Comparison of ENCODE assay signal across 31 cellular contexts in genomic region chr6:9518433-9518832, GRCh38.
"Had no signal": no experiment of that assay in that cellular context is flagged by ENCODE, and none has a peak within 500 bp of the region (broad histone marks: within the 10 kb centered on the region; RNA-seq: fewer than 3 reads in every experiment).

No MANE protein-coding gene starts in this region.

- H3K4me3 ChIP-seq: ascending aorta, coronary artery, dorsolateral prefrontal cortex, esophagus muscularis mucosa had no signal

- H3K36me3 ChIP-seq: ascending aorta, esophagus muscularis mucosa had no signal

- H3K9me3 Mint-ChIP-seq: activated CD4-positive, alpha-beta T cell treated with anti-CD3 and anti-CD28 coated beads, Interleukin-2, amount 10 ng/mL, durations not matched to agents 24 days and 14 days; activated naive CD8-positive, alpha-beta T cell treated with anti-CD3 and anti-CD28 coated beads, Interleukin-2, amount 10 ng/mL, durations not matched to agents 7 days and 5 days; activated T-helper 1 cell treated with anti-CD3 and anti-CD28 coated beads, Interleukin-12 subunit alpha, Interleukin-12 subunit beta, Interleukin-2, Interleukin-4 antibody, amounts not matched to agents 30 ng/mL and 10 ng/mL and 1 ng/mL, durations not matched to agents 14 hours and 24 hours and 36 hours; dendritic cell treated with granulocyte-macrophage colony-stimulating factor and Interleukin-4, amounts not matched to agents 40 ng/mL and 50 ng/mL, for 4 days; endodermal cell had no signal

- FAIRE-seq: bronchial epithelial cell had no signal

- ATAC-seq: activated CD4-positive, alpha-beta T cell treated with anti-CD3 and anti-CD28 coated beads for 36 hours; activated CD8-positive, alpha-beta memory T cell treated with anti-CD3 and anti-CD28 coated beads, Interleukin-2, amount 10 ng/mL, durations not matched to agents 7 days and 5 days; activated CD8-positive, alpha-beta T cell treated with anti-CD3 and anti-CD28 coated beads, Interleukin-2, amount 10 ng/mL, durations not matched to agents 7 days and 5 days; activated naive CD4-positive, alpha-beta T cell treated with anti-CD3 and anti-CD28 coated beads, Interleukin-2, amount 50 U/mL, for 72 hours had no signal

- H3K27ac Mint-ChIP-seq: activated CD4-positive, alpha-beta memory T cell treated with anti-CD3 and anti-CD28 coated beads for 36 hours; activated CD4-positive, alpha-beta T cell treated with anti-CD3 and anti-CD28 coated beads for 36 hours; activated CD4-positive, alpha-beta T cell treated with anti-CD3 and anti-CD28 coated beads, Interleukin-2, amount 10 ng/mL, durations not matched to agents 24 days and 14 days; activated CD8-positive, alpha-beta memory T cell treated with anti-CD3 and anti-CD28 coated beads, Interleukin-2, amount 10 ng/mL, durations not matched to agents 7 days and 5 days; activated CD8-positive, alpha-beta T cell treated with anti-CD3 and anti-CD28 coated beads, Interleukin-2, amount 10 ng/mL, durations not matched to agents 7 days and 5 days; activated naive CD4-positive, alpha-beta T cell treated with anti-CD3 and anti-CD28 coated beads, Interleukin-2, amount 10 ng/mL, durations not matched to agents 7 days and 5 days; activated naive CD4-positive, alpha-beta T cell treated with anti-CD3 and anti-CD28 coated beads, Interleukin-2, amount 50 U/mL, for 72 hours; activated naive CD8-positive, alpha-beta T cell treated with anti-CD3 and anti-CD28 coated beads, Interleukin-2, amount 10 ng/mL, durations not matched to agents 7 days and 5 days; activated T-helper 1 cell treated with anti-CD3 and anti-CD28 coated beads, Interleukin-12 subunit alpha, Interleukin-12 subunit beta, Interleukin-2, Interleukin-4 antibody, amounts not matched to agents 30 ng/mL and 10 ng/mL and 1 ng/mL, durations not matched to agents 14 hours and 24 hours and 36 hours; brain; dendritic cell treated with granulocyte-macrophage colony-stimulating factor and Interleukin-4, amounts not matched to agents 40 ng/mL and 50 ng/mL, for 4 days; endodermal cell had no signal

- H3K4me1 ChIP-seq: ascending aorta, esophagus muscularis mucosa had no signal

- H3K4me3 Mint-ChIP-seq: activated CD4-positive, alpha-beta memory T cell treated with anti-CD3 and anti-CD28 coated beads for 36 hours; activated CD4-positive, alpha-beta T cell treated with anti-CD3 and anti-CD28 coated beads for 36 hours; activated CD4-positive, alpha-beta T cell treated with anti-CD3 and anti-CD28 coated beads, Interleukin-2, amount 10 ng/mL, durations not matched to agents 24 days and 14 days; activated CD8-positive, alpha-beta memory T cell treated with anti-CD3 and anti-CD28 coated beads, Interleukin-2, amount 10 ng/mL, durations not matched to agents 7 days and 5 days; activated CD8-positive, alpha-beta T cell treated with anti-CD3 and anti-CD28 coated beads, Interleukin-2, amount 10 ng/mL, durations not matched to agents 7 days and 5 days; activated naive CD4-positive, alpha-beta T cell treated with anti-CD3 and anti-CD28 coated beads, Interleukin-2, amount 10 ng/mL, durations not matched to agents 7 days and 5 days; activated naive CD8-positive, alpha-beta T cell treated with anti-CD3 and anti-CD28 coated beads, Interleukin-2, amount 10 ng/mL, durations not matched to agents 7 days and 5 days; activated T-helper 1 cell treated with anti-CD3 and anti-CD28 coated beads, Interleukin-12 subunit alpha, Interleukin-12 subunit beta, Interleukin-2, Interleukin-4 antibody, amounts not matched to agents 30 ng/mL and 10 ng/mL and 1 ng/mL, durations not matched to agents 14 hours and 24 hours and 36 hours; brain; central memory CD8-positive, alpha-beta T cell; dendritic cell treated with granulocyte-macrophage colony-stimulating factor and Interleukin-4, amounts not matched to agents 40 ng/mL and 50 ng/mL, for 4 days; endodermal cell had no signal

- H3K9me3 ChIP-seq: ascending aorta, esophagus muscularis mucosa had no signal

- H3K36me3 Mint-ChIP-seq: activated CD4-positive, alpha-beta memory T cell treated with anti-CD3 and anti-CD28 coated beads for 36 hours; activated CD8-positive, alpha-beta memory T cell treated with anti-CD3 and anti-CD28 coated beads, Interleukin-2, amount 10 ng/mL, durations not matched to agents 7 days and 5 days; activated naive CD4-positive, alpha-beta T cell treated with anti-CD3 and anti-CD28 coated beads, Interleukin-2, amount 10 ng/mL, durations not matched to agents 7 days and 5 days; activated naive CD4-positive, alpha-beta T cell treated with anti-CD3 and anti-CD28 coated beads, Interleukin-2, amount 50 U/mL, for 72 hours; activated naive CD8-positive, alpha-beta T cell treated with anti-CD3 and anti-CD28 coated beads, Interleukin-2, amount 10 ng/mL, durations not matched to agents 7 days and 5 days; brain had no signal

- H3K4me1 Mint-ChIP-seq: activated CD4-positive, alpha-beta T cell treated with anti-CD3 and anti-CD28 coated beads, Interleukin-2, amount 10 ng/mL, durations not matched to agents 24 days and 14 days; activated CD8-positive, alpha-beta memory T cell treated with anti-CD3 and anti-CD28 coated beads, Interleukin-2, amount 10 ng/mL, durations not matched to agents 7 days and 5 days; activated naive CD4-positive, alpha-beta T cell treated with anti-CD3 and anti-CD28 coated beads, Interleukin-2, amount 10 ng/mL, durations not matched to agents 7 days and 5 days; activated naive CD8-positive, alpha-beta T cell treated with anti-CD3 and anti-CD28 coated beads, Interleukin-2, amount 10 ng/mL, durations not matched to agents 7 days and 5 days; central memory CD8-positive, alpha-beta T cell had no signal

- DNase-seq: activated CD4-positive, alpha-beta memory T cell treated with anti-CD3 and anti-CD28 coated beads for 36 hours; activated CD4-positive, alpha-beta T cell treated with anti-CD3 and anti-CD28 coated beads for 36 hours; activated CD4-positive, alpha-beta T cell treated with anti-CD3 and anti-CD28 coated beads, Interleukin-2, amount 10 ng/mL, durations not matched to agents 24 days and 14 days; activated CD4-positive, CD25-positive, alpha-beta regulatory T cell; activated CD4-positive, CD25-positive, alpha-beta regulatory T cell treated with anti-CD3 and anti-CD28 coated beads, Interleukin-2, amount 50 U/mL, for 72 hours; activated CD8-positive, alpha-beta memory T cell treated with anti-CD3 and anti-CD28 coated beads, Interleukin-2, amount 10 ng/mL, durations not matched to agents 7 days and 5 days; activated CD8-positive, alpha-beta memory T cell treated with anti-CD3 and anti-CD28 coated beads, Interleukin-2, amount 50 U/mL, for 4 hours; activated CD8-positive, alpha-beta T cell treated with anti-CD3 and anti-CD28 coated beads, Interleukin-2, amount 10 ng/mL, durations not matched to agents 7 days and 5 days; activated gamma-delta T cell; activated naive CD4-positive, alpha-beta T cell; activated naive CD4-positive, alpha-beta T cell treated with anti-CD3 and anti-CD28 coated beads, Interleukin-2, amount 10 ng/mL, durations not matched to agents 7 days and 5 days; activated naive CD8-positive, alpha-beta T cell treated with anti-CD3 and anti-CD28 coated beads, Interleukin-2, amount 10 ng/mL, durations not matched to agents 7 days and 5 days; activated T-cell treated with anti-CD3 and anti-CD28 coated beads, Interleukin-2, amount 50 U/mL, for 1 hour; activated T-cell treated with anti-CD3 and anti-CD28 coated beads, Interleukin-2, amount 50 U/mL, for 48 hours; dorsolateral prefrontal cortex; effector memory CD4-positive, alpha-beta T cell; endodermal cell; erythroblast; foreskin melanocyte; head of caudate nucleus; hippocampal formation; T-helper 2 cell had no signal

- H3K27me3 Mint-ChIP-seq: activated CD4-positive, alpha-beta memory T cell treated with anti-CD3 and anti-CD28 coated beads for 36 hours; activated CD4-positive, alpha-beta T cell treated with anti-CD3 and anti-CD28 coated beads, Interleukin-2, amount 10 ng/mL, durations not matched to agents 24 days and 14 days; activated CD8-positive, alpha-beta memory T cell treated with anti-CD3 and anti-CD28 coated beads, Interleukin-2, amount 10 ng/mL, durations not matched to agents 7 days and 5 days; activated naive CD4-positive, alpha-beta T cell treated with anti-CD3 and anti-CD28 coated beads, Interleukin-2, amount 10 ng/mL, durations not matched to agents 7 days and 5 days; activated naive CD8-positive, alpha-beta T cell treated with anti-CD3 and anti-CD28 coated beads, Interleukin-2, amount 10 ng/mL, durations not matched to agents 7 days and 5 days; brain; central memory CD8-positive, alpha-beta T cell; dendritic cell treated with granulocyte-macrophage colony-stimulating factor and Interleukin-4, amounts not matched to agents 40 ng/mL and 50 ng/mL, for 4 days had no signal

- H3K27me3 ChIP-seq: ascending aorta, esophagus muscularis mucosa had no signal

- H3K27ac ChIP-seq: ascending aorta, coronary artery, dorsolateral prefrontal cortex, esophagus muscularis mucosa had no signal
